In genomic region chr22:26589367-26589844, GRCh38 we compare ENCODE assay signal across 8 cellular contexts. TPM values are rescaled to one million over a fixed set of nuclear protein-coding genes. Genes with fewer than 3 reads are reported as not detected.
DNase-seq lines count a peak whose midpoint lies in the region; ATAC-seq and TF ChIP-seq lines count a peak whose summit lies in the region.

No MANE protein-coding gene starts in this region.

- peak; percentile 17 for ATAC-seq in CD8-positive, alpha-beta T cell
- ATAC-seq in PC-3 (peak; percentile 27), gastrocnemius medialis (peak; percentile 15 to 34), HG03139 (IDR thresholded peaks at IDR 0.05; ENCODE audit: unreplicated experiment) (no peak)
- ATAC-seq in activated naive CD8-positive, alpha-beta T cell treated with anti-CD3 and anti-CD28 coated beads, Interleukin-2, amount 50 U/mL, for 24 hours: no peak

- in situ Hi-C loops in HAP-1 (cut with MboI; ENCODE audit: low sequenced_read_pairs): no loop called here
- in situ Hi-C loops in gastrocnemius medialis (cut with MboI; ENCODE audit: low sequenced_read_pairs in 4 of 4): loop anchor here in 3 of 4 donors (10.0 kb wide), 2 partner anchors 95 to 105 kb away; partner anchors contain the start of genes HPS4 (in 2 of the 3) and SRRD (in 2 of the 3)

- POLR2A ChIA-PET in CD8-positive, alpha-beta T cell (lab: Charles Lee): interaction anchor here (0.6 to 1.3 kb wide), 3 partner anchors 36 to 106 kb away, joined by 3 to 6 read pairs (median 3); partner anchors contain the start of genes HPS4 and SRRD
- POLR2A ChIA-PET in PC-3 (lab: Charles Lee; ENCODE audit: unreplicated experiment): no interaction called here

- H2AFZ ChIP-seq in PC-3 (ENCODE audit: low read length) (peak overlapping the region; percentile 89), hepatocyte (peak overlapping the region; percentile 96)

- no peaks in the 10 kb centered on the region for H3F3A ChIP-seq in PC-3 (ENCODE audit: low read length, unreplicated experiment)

- no peaks in the 10 kb centered on the region for H3K9me2 ChIP-seq in PC-3 (replicated peaks; ENCODE audit: low read length)
- H3K9me2 ChIP-seq in hepatocyte (replicated peaks; ENCODE audit: insufficient read depth): no peaks in the 10 kb centered on the region

- DNase-seq in CD8-positive, alpha-beta T cell: peak in 4 of 7 experiments; percentile 32 to 65 (median 48)
- DNase-seq in HAP-1 (ENCODE audit: low spot score in 2 of 2): peak in 1 of 2 experiments; percentile 61
- peak; percentile 4 for DNase-seq in PC-3
- DNase-seq in activated naive CD8-positive, alpha-beta T cell treated with anti-CD3 and anti-CD28 coated beads, Interleukin-2, amount 50 U/mL, for 24 hours: peak; percentile 50
- DNase-seq in hepatocyte (ENCODE audit: low spot score): peak; percentile 53
- DNase-seq in gastrocnemius medialis: no peak
- no peak for DNase-seq in globus pallidus (ENCODE audit: low spot score)

- H3K79me2 ChIP-seq in PC-3 (ENCODE audit: low read length) (no peaks in the 10 kb centered on the region), hepatocyte (peaks cover 25% of the 10 kb centered on the region)

- H3K4me3 Mint-ChIP-seq in CD8-positive, alpha-beta T cell: peak overlapping the region; percentile 91
- peak overlapping the region; percentile 88 for H3K4me3 Mint-ChIP-seq in activated naive CD8-positive, alpha-beta T cell treated with anti-CD3 and anti-CD28 coated beads, Interleukin-2, amount 50 U/mL, for 24 hours

- TF ChIP-seq CTCF in CD8-positive, alpha-beta T cell (IDR thresholded peaks at IDR 0.05): no peak
- no peak for TF ChIP-seq CTCF in PC-3 (conservative IDR thresholded peaks at IDR 0.05; ENCODE audit: low read depth, low read length)
- no peak for TF ChIP-seq CTCF in hepatocyte (IDR thresholded peaks at IDR 0.05; ENCODE audit: poor library complexity)
- no peak for TF ChIP-seq CTCF in gastrocnemius medialis (IDR thresholded peaks at IDR 0.05 in 4 of 5, conservative IDR thresholded peaks at IDR 0.05 in 1 of 5)

- no peaks in the 10 kb centered on the region for H3K9me3 Mint-ChIP-seq in CD8-positive, alpha-beta T cell
- H3K9me3 Mint-ChIP-seq in activated naive CD8-positive, alpha-beta T cell treated with anti-CD3 and anti-CD28 coated beads, Interleukin-2, amount 50 U/mL, for 24 hours: no peaks in the 10 kb centered on the region

- no peaks in the 10 kb centered on the region for H3K27me3 ChIP-seq in CD8-positive, alpha-beta T cell (ENCODE audit: insufficient read depth, low read length)
- H3K27me3 ChIP-seq in HAP-1 (ENCODE audit: low read depth) (peaks cover 10% of the 10 kb centered on the region), PC-3 (ENCODE audit: low read length) (no peaks in the 10 kb centered on the region), hepatocyte (no peaks in the 10 kb centered on the region), gastrocnemius medialis (no peaks in the 10 kb centered on the region)

- WGBS in hepatocyte (ENCODE audit: low lambda C conversion rate, missing lambda C conversion rate): under 1% methylated on average over 28 of the region's 44 CpGs

- peaks cover 16% of the 10 kb centered on the region for H3K36me3 Mint-ChIP-seq in CD8-positive, alpha-beta T cell
- H3K36me3 Mint-ChIP-seq in activated naive CD8-positive, alpha-beta T cell treated with anti-CD3 and anti-CD28 coated beads, Interleukin-2, amount 50 U/mL, for 24 hours (ENCODE audit: low read depth): peaks cover 10% of the 10 kb centered on the region

- peak overlapping the region; percentile 55 for H3K9ac ChIP-seq in PC-3 (ENCODE audit: low read length)

- H3K9me3 ChIP-seq in CD8-positive, alpha-beta T cell (ENCODE audit: low read length): no peaks in the 10 kb centered on the region
- 0 out of 2 replicates have a peak, but pooled peaks cover 3% of the 10 kb centered on the region for H3K9me3 ChIP-seq in HAP-1
- H3K9me3 ChIP-seq in PC-3 (ENCODE audit: low read length): no peaks in the 10 kb centered on the region
- no peaks in the 10 kb centered on the region for H3K9me3 ChIP-seq in hepatocyte (ENCODE audit: low read depth)
- no peaks in the 10 kb centered on the region for H3K9me3 ChIP-seq in gastrocnemius medialis

- H4K20me1 ChIP-seq in PC-3 (ENCODE audit: low read length) (no peaks in the 10 kb centered on the region), hepatocyte (ENCODE audit: insufficient read depth, poor library complexity, severe bottlenecking) (no peaks in the 10 kb centered on the region)

- peak overlapping the region; percentile 93 for H3K27ac Mint-ChIP-seq in CD8-positive, alpha-beta T cell
- peak overlapping the region; percentile 86 for H3K27ac Mint-ChIP-seq in activated naive CD8-positive, alpha-beta T cell treated with anti-CD3 and anti-CD28 coated beads, Interleukin-2, amount 50 U/mL, for 24 hours

- H3K27me3 Mint-ChIP-seq in CD8-positive, alpha-beta T cell (ENCODE audit: low read depth): no peaks in the 10 kb centered on the region
- no peaks in the 10 kb centered on the region for H3K27me3 Mint-ChIP-seq in activated naive CD8-positive, alpha-beta T cell treated with anti-CD3 and anti-CD28 coated beads, Interleukin-2, amount 50 U/mL, for 24 hours

- no peaks in the 10 kb centered on the region for H3K36me3 ChIP-seq in CD8-positive, alpha-beta T cell (ENCODE audit: insufficient read depth, low read length)
- no peaks in the 10 kb centered on the region for H3K36me3 ChIP-seq in HAP-1 (replicated peaks)
- H3K36me3 ChIP-seq in PC-3 (ENCODE audit: low read depth, low read length): no peaks in the 10 kb centered on the region
- no peaks in the 10 kb centered on the region for H3K36me3 ChIP-seq in hepatocyte (replicated peaks; ENCODE audit: insufficient read depth, low read depth)
- H3K36me3 ChIP-seq in gastrocnemius medialis: no peaks in the 10 kb centered on the region

- H3K4me2 ChIP-seq in PC-3 (ENCODE audit: low read length) (peak overlapping the region; percentile 99), hepatocyte (peak overlapping the region; percentile 99)

- CTCF ChIA-PET in CD8-positive, alpha-beta T cell (lab: Charles Lee): interaction anchor here (1.2 kb wide), 1 partner anchor 86 kb away, joined by 4 read pairs; no protein-coding TSS in a partner anchor
- CTCF ChIA-PET in PC-3 (lab: Charles Lee): interaction anchor here (0.6 kb wide), 1 partner anchor 417 kb away, joined by 8 read pairs; no protein-coding TSS in a partner anchor

- H3K4me1 Mint-ChIP-seq in CD8-positive, alpha-beta T cell (ENCODE audit: low read depth): peaks cover 80% of the 10 kb centered on the region
- H3K4me1 Mint-ChIP-seq in activated naive CD8-positive, alpha-beta T cell treated with anti-CD3 and anti-CD28 coated beads, Interleukin-2, amount 50 U/mL, for 24 hours: peaks cover 83% of the 10 kb centered on the region

- peak overlapping the region; percentile 88 for H3K4me3 ChIP-seq in CD8-positive, alpha-beta T cell (ENCODE audit: low read depth, low read length)
- H3K4me3 ChIP-seq in HAP-1 (peak overlapping the region; percentile 63), PC-3 (ENCODE audit: low read length) (peak overlapping the region; percentile 89), hepatocyte (peak overlapping the region; percentile 98), gastrocnemius medialis (peak overlapping the region; percentile 81 to 98 (median 96))

- H3K4me1 ChIP-seq in CD8-positive, alpha-beta T cell (ENCODE audit: insufficient read depth, low read length): peaks cover 79% of the 10 kb centered on the region
- H3K4me1 ChIP-seq in HAP-1: peaks cover 7% of the 10 kb centered on the region
- peaks cover 16% of the 10 kb centered on the region for H3K4me1 ChIP-seq in PC-3 (ENCODE audit: insufficient read depth, low read length)
- H3K4me1 ChIP-seq in hepatocyte (ENCODE audit: insufficient read depth): peaks cover 5% of the 10 kb centered on the region
- H3K4me1 ChIP-seq in gastrocnemius medialis: peaks cover 21 to 25% of the 10 kb centered on the region in 2 donors

- BruUV-seq in PC-3 (replicated peaks; lab: Mats Ljungman, UMichigan): no TSS peak

- peak overlapping the region; percentile 75 for H3K27ac ChIP-seq in CD8-positive, alpha-beta T cell (ENCODE audit: low read depth, low read length)
- H3K27ac ChIP-seq in PC-3 (ENCODE audit: low read length) (no peak overlapping the region), hepatocyte (peak overlapping the region; percentile 78), gastrocnemius medialis (peak overlapping the region; percentile 93 to 97 (median 94))

- no peak for TF ChIP-seq POLR2A in gastrocnemius medialis (IDR thresholded peaks at IDR 0.05)

- intact Hi-C loops in CD8-positive, alpha-beta T cell (cut with DNase I, micrococcal nuclease): loop anchor here in 1 of 2 experiments (1.0 to 5.0 kb wide), 3 partner anchors 77 to 107 kb away; partner anchors contain the start of genes HPS4, SRRD and TFIP11
- intact Hi-C loops in PC-3 (cut with micrococcal nuclease) (loop anchor here (10.0 kb wide), 1 partner anchor 75 kb away; the partner anchor contains the start of gene TFIP11), gastrocnemius medialis (cut with DNase I; ENCODE audit: low total_unique reads) (no loop called here)

RNA-seq across cellular contexts. Expression of gene TPST2, which starts 0.5 kb away (rescaled TPM):
- total RNA-seq in CD8-positive, alpha-beta T cell: 10 to 100 TPM; 24.3 to 26.3 TPM
- total RNA-seq in PC-3 (2014; rRNA removed) (7.9 and 8.1 TPM in 2 replicates), hepatocyte (36.8 and 39.9 TPM in 2 replicates), gastrocnemius medialis (100 to 1,000 TPM in 1 of 4 donors, 10 to 100 TPM in 3; 32.3 to 110 (median 65.4) TPM)
- polyA plus RNA-seq in hepatocyte: 31.0 and 35.3 TPM in 2 replicates

RNA-seq across cellular contexts. Expression of gene CRYBB1, which starts 28.4 kb away (rescaled TPM):
- total RNA-seq in CD8-positive, alpha-beta T cell: not detected
- not detected in 2 replicates for total RNA-seq in PC-3 (2014; rRNA removed)
- total RNA-seq in hepatocyte: not detected in 2 replicates
- 0.79 TPM in 1 of 2 replicates, not detected in the other for polyA plus RNA-seq in hepatocyte
- total RNA-seq in gastrocnemius medialis: under 1 TPM in 1 of 4 donors, not detected in 3; 0.97 TPM

RNA-seq across cellular contexts. Expression of gene CRYBA4, which starts 32.4 kb away (rescaled TPM):
- not detected for total RNA-seq in CD8-positive, alpha-beta T cell
- total RNA-seq in PC-3 (2014; rRNA removed) (not detected in 2 replicates), hepatocyte (not detected in 2 replicates), gastrocnemius medialis (not detected)
- not detected in 2 replicates for polyA plus RNA-seq in hepatocyte

Comparison
In these comparisons a context has a peak if more than half of its experiments do, and no peak if none do; other contexts are left out.
1. ATAC-seq: peak in CD8-positive, alpha-beta T cell (single experiment), PC-3 (single experiment) and gastrocnemius medialis (2 of 2); none in activated naive CD8-positive, alpha-beta T cell treated with anti-CD3 and anti-CD28 coated beads, Interleukin-2, amount 50 U/mL, for 24 hours (single experiment) and HG03139 (single experiment).
2. DNase-seq: peak in CD8-positive, alpha-beta T cell (4 of 7), PC-3 (single experiment), activated naive CD8-positive, alpha-beta T cell treated with anti-CD3 and anti-CD28 coated beads, Interleukin-2, amount 50 U/mL, for 24 hours (single experiment) and hepatocyte (single experiment); none in gastrocnemius medialis (0 of 2) and globus pallidus (single experiment).
3. Peak in every context shown above with its lines, with median percentiles within 50 percentile points of each other: H3K4me3 ChIP-seq.